8 cellular contexts compared by ENCODE assay signal in the genomic region with DNA sequence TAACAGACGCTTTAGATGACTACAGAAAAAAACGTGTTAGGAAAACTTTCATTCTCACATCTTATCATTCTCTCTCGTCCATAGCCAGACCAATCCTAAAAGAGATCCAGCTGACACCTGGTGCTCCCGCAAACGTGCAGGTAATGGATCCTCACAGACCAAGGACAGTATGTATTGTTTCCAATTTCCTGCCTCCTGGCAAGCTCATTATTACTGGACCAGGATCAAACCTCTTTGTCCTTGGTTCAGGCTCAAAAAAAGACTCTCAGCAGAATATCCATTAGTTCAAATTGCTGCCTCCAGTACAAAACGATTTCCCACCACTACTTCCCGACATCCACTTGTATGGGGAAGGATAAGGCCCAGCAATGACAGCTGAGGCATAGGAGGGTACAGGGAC.
A peak's percentile ranks its signal among the peaks of the same experiment; 100 is the strongest.
DNase-seq lines count a peak whose midpoint lies in the region; ATAC-seq and TF ChIP-seq lines count a peak whose summit lies in the region.

No MANE protein-coding gene starts in this region.

- CTCF ChIA-PET in CD8-positive, alpha-beta T cell (lab: Charles Lee), result interaction anchor here (0.5 to 2.8 kb wide), 17 partner anchors 9 to 114 kb away, joined by 3 to 11 read pairs (median 4); no protein-coding TSS in a partner anchor

- POLR2A ChIA-PET in CD8-positive, alpha-beta T cell (lab: Charles Lee), result interaction anchor here (0.8 to 5.4 kb wide), 15 partner anchors 11 to 69 kb away, joined by 3 to 55 read pairs (median 7); partner anchors contain the start of gene SERINC5

- H3K36me3 Mint-ChIP-seq in CD8-positive, alpha-beta T cell, result peaks cover 29% of the 10 kb centered on the region
- H3K36me3 Mint-ChIP-seq in natural killer cell, result no peaks in the 10 kb centered on the region

- H3K27ac ChIP-seq in CD8-positive, alpha-beta T cell (ENCODE audit: low read depth, low read length), result peak overlapping the region; percentile 20
- peak overlapping the region; percentile 90 for H3K27ac ChIP-seq in caudate nucleus (ENCODE audit: low read depth, low read length)

- H3K4me3 ChIP-seq in CD8-positive, alpha-beta T cell (ENCODE audit: low read depth, low read length), result peak overlapping the region; percentile 34

- ATAC-seq in CD8-positive, alpha-beta T cell, result no peak
- no peak for ATAC-seq in natural killer cell
- ATAC-seq in HG03439 (IDR thresholded peaks at IDR 0.05; ENCODE audit: unreplicated experiment), result no peak
- no peak for ATAC-seq in GM18909 (IDR thresholded peaks at IDR 0.05; ENCODE audit: poor library complexity, unreplicated experiment)

- H3K9me3 Mint-ChIP-seq in CD8-positive, alpha-beta T cell, result no peaks in the 10 kb centered on the region
- no peaks in the 10 kb centered on the region for H3K9me3 Mint-ChIP-seq in natural killer cell

- peaks cover 93% of the 10 kb centered on the region for H3K4me1 ChIP-seq in CD8-positive, alpha-beta T cell (ENCODE audit: insufficient read depth, low read length)

- H3K27ac Mint-ChIP-seq in CD8-positive, alpha-beta T cell, result peak overlapping the region; percentile 91
- H3K27ac Mint-ChIP-seq in natural killer cell, result peak overlapping the region; percentile 0 to 3

- peaks cover 5% of the 10 kb centered on the region for H3K36me3 ChIP-seq in CD8-positive, alpha-beta T cell (ENCODE audit: insufficient read depth, low read length)

- H3K4me3 Mint-ChIP-seq in CD8-positive, alpha-beta T cell, result peak overlapping the region; percentile 81
- H3K4me3 Mint-ChIP-seq in natural killer cell, result no peak overlapping the region

- no peak for TF ChIP-seq CTCF in CD8-positive, alpha-beta T cell (IDR thresholded peaks at IDR 0.05)
- TF ChIP-seq CTCF in natural killer cell (IDR thresholded peaks at IDR 0.05), result no peak

- H3K9me3 ChIP-seq in CD8-positive, alpha-beta T cell (ENCODE audit: low read length), result no peaks in the 10 kb centered on the region

- H3K4me1 Mint-ChIP-seq in CD8-positive, alpha-beta T cell (ENCODE audit: low read depth), result peaks cover 84% of the 10 kb centered on the region
- peaks cover 50 to 51% of the 10 kb centered on the region in 2 donors for H3K4me1 Mint-ChIP-seq in natural killer cell

- intact Hi-C loops in CD8-positive, alpha-beta T cell (cut with DNase I, micrococcal nuclease), result loop anchor here (2.0 to 10.0 kb wide), 5 partner anchors 41 to 101 kb away; partner anchors contain the start of gene SERINC5 (in 2 of the 2)
- intact Hi-C loops in natural killer cell (cut with micrococcal nuclease), result no loop called here

- H3K27me3 Mint-ChIP-seq in CD8-positive, alpha-beta T cell (ENCODE audit: low read depth), result no peaks in the 10 kb centered on the region
- H3K27me3 Mint-ChIP-seq in natural killer cell (ENCODE audit: low read depth in 2 of 2), result no peaks in the 10 kb centered on the region

- no peak for DNase-seq in CD8-positive, alpha-beta T cell
- DNase-seq in NCI-H2029 (lab: John Stamatoyannopoulos, UW) (peak; percentile 34), caudate nucleus (lab: John Stamatoyannopoulos, UW) (no peak), natural killer cell (no peak), epidermal melanocyte (ENCODE audit: insufficient read length, low spot score) (no peak), amniotic stem cell (lab: John Stamatoyannopoulos, UW) (no peak)

- no peaks in the 10 kb centered on the region for H3K27me3 ChIP-seq in CD8-positive, alpha-beta T cell (ENCODE audit: insufficient read depth, low read length)
